Comparison of ENCODE assay signal across 22 cellular contexts in the genomic region with DNA sequence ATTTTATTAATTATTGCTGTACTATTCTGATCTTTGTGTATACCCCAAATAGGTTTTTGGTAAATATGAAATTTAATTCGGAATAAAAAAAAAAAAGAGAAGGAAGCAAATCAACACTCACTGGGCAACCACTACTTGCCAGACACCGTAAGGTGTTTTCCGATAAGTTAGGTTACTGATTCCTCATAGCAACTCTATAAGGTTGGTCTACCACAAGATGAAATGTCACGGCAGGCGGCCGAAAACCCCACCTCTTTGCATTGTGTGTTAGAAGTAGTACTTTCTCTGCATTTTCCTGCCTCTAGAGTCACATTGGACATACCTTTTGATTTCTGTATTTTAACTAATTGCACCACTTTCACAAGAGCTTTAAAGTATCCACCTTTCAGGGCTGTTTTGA. TPM values are rescaled to one million over a fixed set of nuclear protein-coding genes. Genes with fewer than 3 reads are reported as not detected.
DNase-seq lines count a peak whose midpoint lies in the region; ATAC-seq lines count a peak whose summit lies in the region.
"Had no signal": no experiment of that assay in that cellular context is flagged by ENCODE, and none has a peak within 500 bp of the region (broad histone marks: within the 10 kb centered on the region; RNA-seq: fewer than 3 reads in every experiment).

No MANE protein-coding gene starts in this region.

- ATAC-seq in GM21381 (IDR thresholded peaks at IDR 0.05; ENCODE audit: unreplicated experiment) (peak; percentile 84), HG03442 (IDR thresholded peaks at IDR 0.05; ENCODE audit: unreplicated experiment) (peak; percentile 63), GM19455 (IDR thresholded peaks at IDR 0.05; ENCODE audit: unreplicated experiment) (no peak)
- peak; percentile 75 for ATAC-seq in stimulated activated memory B cell treated with anti-CD40 and anti-IgM and Interleukin-4, amounts not matched to agents 10 μg/mL and 1 μg/mL and 100 μg/mL, for 72 hours
- ATAC-seq in effector memory CD8-positive, alpha-beta T cell (replicated peaks) = no peak
- ATAC-seq: CD8-positive, alpha-beta T cell had no signal

- no peak overlapping the region for H3K4me3 Mint-ChIP-seq in activated CD4-positive, alpha-beta T cell treated with anti-CD3 and anti-CD28 coated beads, Interleukin-2, amount 10 ng/mL, durations not matched to agents 24 days and 14 days
- peak overlapping the region; percentile 59 for H3K4me3 Mint-ChIP-seq in stimulated activated memory B cell treated with anti-CD40 and anti-IgM and Interleukin-4, amounts not matched to agents 10 μg/mL and 1 μg/mL and 100 μg/mL, for 72 hours
- no peak overlapping the region for H3K4me3 Mint-ChIP-seq in effector memory CD8-positive, alpha-beta T cell
- H3K4me3 Mint-ChIP-seq: CD8-positive, alpha-beta T cell had no signal

- no peaks in the 10 kb centered on the region for H3K36me3 Mint-ChIP-seq in activated CD4-positive, alpha-beta T cell treated with anti-CD3 and anti-CD28 coated beads, Interleukin-2, amount 10 ng/mL, durations not matched to agents 24 days and 14 days (ENCODE audit: low read depth)
- no peaks in the 10 kb centered on the region for H3K36me3 Mint-ChIP-seq in stimulated activated memory B cell treated with anti-CD40 and anti-IgM and Interleukin-4, amounts not matched to agents 10 μg/mL and 1 μg/mL and 100 μg/mL, for 72 hours
- H3K36me3 Mint-ChIP-seq in effector memory CD8-positive, alpha-beta T cell (ENCODE audit: insufficient read depth) = no peaks in the 10 kb centered on the region
- H3K36me3 Mint-ChIP-seq: CD8-positive, alpha-beta T cell had no signal

- no peak overlapping the region for H3K27ac Mint-ChIP-seq in activated CD4-positive, alpha-beta T cell treated with anti-CD3 and anti-CD28 coated beads, Interleukin-2, amount 10 ng/mL, durations not matched to agents 24 days and 14 days
- H3K27ac Mint-ChIP-seq in stimulated activated memory B cell treated with anti-CD40 and anti-IgM and Interleukin-4, amounts not matched to agents 10 μg/mL and 1 μg/mL and 100 μg/mL, for 72 hours = peak overlapping the region; percentile 42
- H3K27ac Mint-ChIP-seq in effector memory CD8-positive, alpha-beta T cell = no peak overlapping the region
- H3K27ac Mint-ChIP-seq: CD8-positive, alpha-beta T cell had no signal

- peaks cover 4% of the 10 kb centered on the region for H3K27me3 Mint-ChIP-seq in activated CD4-positive, alpha-beta T cell treated with anti-CD3 and anti-CD28 coated beads, Interleukin-2, amount 10 ng/mL, durations not matched to agents 24 days and 14 days
- H3K27me3 Mint-ChIP-seq in stimulated activated memory B cell treated with anti-CD40 and anti-IgM and Interleukin-4, amounts not matched to agents 10 μg/mL and 1 μg/mL and 100 μg/mL, for 72 hours = no peaks in the 10 kb centered on the region
- H3K27me3 Mint-ChIP-seq in effector memory CD8-positive, alpha-beta T cell = no peaks in the 10 kb centered on the region
- H3K27me3 Mint-ChIP-seq: IgD-negative memory B cell had no signal

- intact Hi-C loops in activated CD4-positive, alpha-beta T cell treated with anti-CD3 and anti-CD28 coated beads, Interleukin-2, amount 10 ng/mL, durations not matched to agents 24 days and 14 days (cut with micrococcal nuclease) = no loop called here

- peak; percentile 49 for DNase-seq in activated CD4-positive, alpha-beta T cell treated with anti-CD3 and anti-CD28 coated beads, Interleukin-2, amount 10 ng/mL, durations not matched to agents 24 days and 14 days
- no peak for DNase-seq in activated CD4-positive, alpha-beta T cell treated with anti-CD3 and anti-CD28 coated beads for 48 hours
- DNase-seq in effector memory CD8-positive, alpha-beta T cell = no peak
- DNase-seq in stimulated activated CD4-positive, alpha-beta T cell treated with anti-CD3 and anti-CD28 coated beads, Interleukin-1b, Interleukin-23, amount 100 ng/mL, for 48 hours = no peak
- DNase-seq: ACHN; CD8-positive, alpha-beta T cell; DND-41; H7; NCI-H1105 treated with DMSO at 0.1 percent for 48 hours; NCI-H1694; NCI-H2081; NCI-H2171; NCI-H446; NCI-H526 treated with DMSO at 0.1 percent for 48 hours; PC-9; RPMI8226; SHP77 had no signal

- H3K4me1 Mint-ChIP-seq in activated CD4-positive, alpha-beta T cell treated with anti-CD3 and anti-CD28 coated beads, Interleukin-2, amount 10 ng/mL, durations not matched to agents 24 days and 14 days = no peaks in the 10 kb centered on the region
- peaks cover 47% of the 10 kb centered on the region for H3K4me1 Mint-ChIP-seq in stimulated activated memory B cell treated with anti-CD40 and anti-IgM and Interleukin-4, amounts not matched to agents 10 μg/mL and 1 μg/mL and 100 μg/mL, for 72 hours
- H3K4me1 Mint-ChIP-seq in effector memory CD8-positive, alpha-beta T cell (ENCODE audit: low read depth in 2 of 2) = peaks cover 0 to 4% of the 10 kb centered on the region in 2 donors

- no peaks in the 10 kb centered on the region for H3K9me3 Mint-ChIP-seq in activated CD4-positive, alpha-beta T cell treated with anti-CD3 and anti-CD28 coated beads, Interleukin-2, amount 10 ng/mL, durations not matched to agents 24 days and 14 days
- H3K9me3 Mint-ChIP-seq in stimulated activated memory B cell treated with anti-CD40 and anti-IgM and Interleukin-4, amounts not matched to agents 10 μg/mL and 1 μg/mL and 100 μg/mL, for 72 hours = no peaks in the 10 kb centered on the region
- no peaks in the 10 kb centered on the region for H3K9me3 Mint-ChIP-seq in effector memory CD8-positive, alpha-beta T cell
- H3K9me3 Mint-ChIP-seq: CD8-positive, alpha-beta T cell; IgD-negative memory B cell had no signal

RNA-seq across cellular contexts. Expression of a gene that starts 44.5 kb away (rescaled TPM):
- 3.9 and 5.5 TPM in 2 replicates for total RNA-seq in activated CD4-positive, alpha-beta T cell treated with anti-CD3 and anti-CD28 coated beads, Interleukin-2, amount 10 ng/mL, durations not matched to agents 24 days and 14 days

Comparison
In these comparisons a context has a peak if more than half of its experiments do, and no peak if none do; other contexts are left out.
1. ATAC-seq: peak in GM21381 (single experiment), HG03442 (single experiment) and stimulated activated memory B cell treated with anti-CD40 and anti-IgM and Interleukin-4, amounts not matched to agents 10 μg/mL and 1 μg/mL and 100 μg/mL, for 72 hours (single experiment); none in effector memory CD8-positive, alpha-beta T cell (single experiment) and GM19455 (single experiment).